Comparison of ENCODE assay signal across 8 cellular contexts in genomic region chr3:174439621-174440349, GRCh38.
A peak's percentile ranks its signal among the peaks of the same experiment; 100 is the strongest.
DNase-seq lines count a peak whose midpoint lies in the region; ATAC-seq and TF ChIP-seq lines count a peak whose summit lies in the region.

No MANE protein-coding gene starts in this region.

- H4K20me1 ChIP-seq in KMS-11 (ENCODE audit: insufficient read depth), result no peaks in the 10 kb centered on the region

- WGBS in heart right ventricle, 2 donors, result 25 to 33% methylated on average over 9 of the region's 9 CpGs

- no peak for ATAC-seq in CD4-positive, CD25-positive, alpha-beta regulatory T cell (ENCODE audit: low read depth in 2 of 2)
- peak in 6 of 8 donors; percentile 3 to 35 (median 23) for ATAC-seq in heart right ventricle
- no peak for ATAC-seq in HG03139 (IDR thresholded peaks at IDR 0.05; ENCODE audit: unreplicated experiment)

- H3K36me3 ChIP-seq in CD4-positive, CD25-positive, alpha-beta regulatory T cell (ENCODE audit: control insufficient read depth, insufficient read depth, low read length), result no peaks in the 10 kb centered on the region
- H3K36me3 ChIP-seq in KMS-11 (ENCODE audit: insufficient read depth), result no peaks in the 10 kb centered on the region
- H3K36me3 ChIP-seq in heart right ventricle, result no peaks in the 10 kb centered on the region
- no peaks in the 10 kb centered on the region for H3K36me3 ChIP-seq in effector memory CD4-positive, alpha-beta T cell (ENCODE audit: control insufficient read depth, insufficient read depth, low read length)

- no peak overlapping the region for H3K27ac ChIP-seq in CD4-positive, CD25-positive, alpha-beta regulatory T cell (ENCODE audit: insufficient read depth, low read length, poor library complexity, severe bottlenecking)
- H3K27ac ChIP-seq in KMS-11 (peak overlapping the region; percentile 86; the same call in 1 of the 2 replicates), heart right ventricle (peak overlapping the region; percentile 94 to 98 (median 98))
- H3K27ac ChIP-seq in effector memory CD4-positive, alpha-beta T cell (ENCODE audit: insufficient read depth, low read length, poor library complexity, severe bottlenecking), result no peak overlapping the region

- no peaks in the 10 kb centered on the region for H3K9me3 ChIP-seq in CD4-positive, CD25-positive, alpha-beta regulatory T cell (ENCODE audit: control insufficient read depth in 2 of 2, low read length in 2 of 2)
- no peaks in the 10 kb centered on the region for H3K9me3 ChIP-seq in heart right ventricle
- H3K9me3 ChIP-seq in effector memory CD4-positive, alpha-beta T cell (ENCODE audit: control insufficient read depth, low read length), result no peaks in the 10 kb centered on the region

- H3K79me2 ChIP-seq in KMS-11 (ENCODE audit: insufficient read depth, low read depth), result no peaks in the 10 kb centered on the region

- peaks cover 15% of the 10 kb centered on the region for H3K27me3 Mint-ChIP-seq in CD4-positive, CD25-positive, alpha-beta regulatory T cell
- H3K27me3 Mint-ChIP-seq in activated T-helper 1 cell treated with anti-CD3 and anti-CD28 coated beads, Interleukin-12 subunit alpha, Interleukin-12 subunit beta, Interleukin-2, Interleukin-4 antibody, amounts not matched to agents 30 ng/mL and 10 ng/mL and 1 ng/mL, durations not matched to agents 14 hours and 24 hours and 36 hours (ENCODE audit: insufficient read depth), result peaks cover 19% of the 10 kb centered on the region
- peaks cover 14% of the 10 kb centered on the region for H3K27me3 Mint-ChIP-seq in progenitor cell of endocrine pancreas

- peaks cover 13% of the 10 kb centered on the region for H3K27me3 ChIP-seq in CD4-positive, CD25-positive, alpha-beta regulatory T cell (ENCODE audit: control insufficient read depth, insufficient read depth, low read length)
- H3K27me3 ChIP-seq in KMS-11 (ENCODE audit: insufficient read depth, low read depth) (no peaks in the 10 kb centered on the region), heart right ventricle (peaks cover 0 to 10% (median 0%) of the 10 kb centered on the region in 7 donors)
- H3K27me3 ChIP-seq in effector memory CD4-positive, alpha-beta T cell (replicated peaks; ENCODE audit: control insufficient read depth, insufficient read depth, low read length, poor library complexity, severe bottlenecking), result peaks cover 6% of the 10 kb centered on the region

- no peaks in the 10 kb centered on the region for H3K4me1 ChIP-seq in CD4-positive, CD25-positive, alpha-beta regulatory T cell (ENCODE audit: control insufficient read depth, insufficient read depth, low read length, poor library complexity, severe bottlenecking)
- H3K4me1 ChIP-seq in KMS-11 (ENCODE audit: low read depth, poor library complexity, severe bottlenecking) (peaks cover 24% of the 10 kb centered on the region), heart right ventricle (peaks cover 0 to 39% (median 17%) of the 10 kb centered on the region in 9 donors)
- no peaks in the 10 kb centered on the region for H3K4me1 ChIP-seq in effector memory CD4-positive, alpha-beta T cell (ENCODE audit: control insufficient read depth, insufficient read depth, low read length, poor library complexity, severe bottlenecking)

- peak overlapping the region in 3 of 4 donors; percentile 42 to 54 (median 45) for H3K4me3 Mint-ChIP-seq in CD4-positive, CD25-positive, alpha-beta regulatory T cell
- peak overlapping the region; percentile 9 for H3K4me3 Mint-ChIP-seq in activated T-helper 1 cell treated with anti-CD3 and anti-CD28 coated beads, Interleukin-12 subunit alpha, Interleukin-12 subunit beta, Interleukin-2, Interleukin-4 antibody, amounts not matched to agents 30 ng/mL and 10 ng/mL and 1 ng/mL, durations not matched to agents 14 hours and 24 hours and 36 hours
- H3K4me3 Mint-ChIP-seq in progenitor cell of endocrine pancreas (ENCODE audit: low read depth), result peak overlapping the region; percentile 81

- no peak overlapping the region for H3K4me3 ChIP-seq in CD4-positive, CD25-positive, alpha-beta regulatory T cell (ENCODE audit: low read depth, low read length)
- no peak overlapping the region for H3K4me3 ChIP-seq in KMS-11 (IDR thresholded peaks at IDR 0.05; ENCODE audit: insufficient read depth, low read depth, low read length)
- H3K4me3 ChIP-seq in heart right ventricle, result peak overlapping the region; percentile 57 to 87 (median 73)
- H3K4me3 ChIP-seq in effector memory CD4-positive, alpha-beta T cell (ENCODE audit: insufficient read depth, low read depth, low read length, poor library complexity, severe bottlenecking), result no peak overlapping the region

- peak overlapping the region; percentile 83; the same call in 1 of the 2 replicates for H3K9ac ChIP-seq in KMS-11

- H3K9me3 Mint-ChIP-seq in CD4-positive, CD25-positive, alpha-beta regulatory T cell, result peaks cover 0 to 5% (median 3%) of the 10 kb centered on the region in 7 donors
- no peaks in the 10 kb centered on the region for H3K9me3 Mint-ChIP-seq in activated T-helper 1 cell treated with anti-CD3 and anti-CD28 coated beads, Interleukin-12 subunit alpha, Interleukin-12 subunit beta, Interleukin-2, Interleukin-4 antibody, amounts not matched to agents 30 ng/mL and 10 ng/mL and 1 ng/mL, durations not matched to agents 14 hours and 24 hours and 36 hours
- H3K9me3 Mint-ChIP-seq in progenitor cell of endocrine pancreas (ENCODE audit: low read depth), result no peaks in the 10 kb centered on the region

- H2AFZ ChIP-seq in KMS-11 (ENCODE audit: low read depth), result peak overlapping the region; percentile 86

- no peak overlapping the region for H3K27ac Mint-ChIP-seq in CD4-positive, CD25-positive, alpha-beta regulatory T cell
- H3K27ac Mint-ChIP-seq in activated T-helper 1 cell treated with anti-CD3 and anti-CD28 coated beads, Interleukin-12 subunit alpha, Interleukin-12 subunit beta, Interleukin-2, Interleukin-4 antibody, amounts not matched to agents 30 ng/mL and 10 ng/mL and 1 ng/mL, durations not matched to agents 14 hours and 24 hours and 36 hours, result no peak overlapping the region
- H3K27ac Mint-ChIP-seq in progenitor cell of endocrine pancreas, result peak overlapping the region; percentile 67

- intact Hi-C loops in activated T-helper 1 cell treated with anti-CD3 and anti-CD28 coated beads, Interleukin-12 subunit alpha, Interleukin-12 subunit beta, Interleukin-2, Interleukin-4 antibody, amounts not matched to agents 30 ng/mL and 10 ng/mL and 1 ng/mL, durations not matched to agents 14 hours and 24 hours and 36 hours (cut with micrococcal nuclease), result loop anchor here (5.0 kb wide), 1 partner anchor 1042 kb away; the partner anchor contains the start of gene NLGN1
- intact Hi-C loops in heart right ventricle (cut with DNase I), result no loop called here

- peaks cover 0 to 6% (median 4%) of the 10 kb centered on the region in 4 donors for H3K4me1 Mint-ChIP-seq in CD4-positive, CD25-positive, alpha-beta regulatory T cell
- H3K4me1 Mint-ChIP-seq in activated T-helper 1 cell treated with anti-CD3 and anti-CD28 coated beads, Interleukin-12 subunit alpha, Interleukin-12 subunit beta, Interleukin-2, Interleukin-4 antibody, amounts not matched to agents 30 ng/mL and 10 ng/mL and 1 ng/mL, durations not matched to agents 14 hours and 24 hours and 36 hours (ENCODE audit: low read depth), result peaks cover 10% of the 10 kb centered on the region
- peaks cover 20% of the 10 kb centered on the region for H3K4me1 Mint-ChIP-seq in progenitor cell of endocrine pancreas (ENCODE audit: low read depth)

- no peaks in the 10 kb centered on the region for H3K36me3 Mint-ChIP-seq in CD4-positive, CD25-positive, alpha-beta regulatory T cell
- H3K36me3 Mint-ChIP-seq in activated T-helper 1 cell treated with anti-CD3 and anti-CD28 coated beads, Interleukin-12 subunit alpha, Interleukin-12 subunit beta, Interleukin-2, Interleukin-4 antibody, amounts not matched to agents 30 ng/mL and 10 ng/mL and 1 ng/mL, durations not matched to agents 14 hours and 24 hours and 36 hours (ENCODE audit: low read depth), result no peaks in the 10 kb centered on the region
- no peaks in the 10 kb centered on the region for H3K36me3 Mint-ChIP-seq in progenitor cell of endocrine pancreas (ENCODE audit: insufficient read depth)

- TF ChIP-seq CTCF in KMS-11 (conservative IDR thresholded peaks at IDR 0.05; ENCODE audit: low read depth, low read length) (no peak), heart right ventricle (IDR thresholded peaks at IDR 0.05) (no peak), progenitor cell of endocrine pancreas (IDR thresholded peaks at IDR 0.05; ENCODE audit: unreplicated experiment) (no peak)

- H3K4me2 ChIP-seq in KMS-11, result peak overlapping the region; percentile 100

- DNase-seq in CD4-positive, CD25-positive, alpha-beta regulatory T cell, result no peak
- DNase-seq in activated T-helper 1 cell treated with anti-CD3 and anti-CD28 coated beads, Interleukin-12 subunit alpha, Interleukin-12 subunit beta, Interleukin-2, Interleukin-4 antibody, amounts not matched to agents 30 ng/mL and 10 ng/mL and 1 ng/mL, durations not matched to agents 14 hours and 24 hours and 36 hours (ENCODE audit: low spot score), result no peak
- DNase-seq in heart right ventricle (peak in 1 of 2 donors; percentile 22), progenitor cell of endocrine pancreas (ENCODE audit: low spot score, unreplicated experiment) (no peak)
- DNase-seq in activated CD8-positive, alpha-beta memory T cell treated with anti-CD3 and anti-CD28 coated beads, Interleukin-2, amount 50 U/mL, for 4 hours, result no peak
- no peak for DNase-seq in effector memory CD4-positive, alpha-beta T cell

Comparison
In these comparisons a context has a peak if more than half of its experiments do, and no peak if none do; other contexts are left out.
1. ATAC-seq: peak in heart right ventricle (6 of 8); none in CD4-positive, CD25-positive, alpha-beta regulatory T cell (0 of 2) and HG03139 (single experiment).
2. H3K27ac ChIP-seq: peak in KMS-11 (single experiment) and heart right ventricle (10 of 10); none in CD4-positive, CD25-positive, alpha-beta regulatory T cell (single experiment) and effector memory CD4-positive, alpha-beta T cell (single experiment).
3. H3K4me3 ChIP-seq: peak in heart right ventricle (10 of 10); none in CD4-positive, CD25-positive, alpha-beta regulatory T cell (single experiment), KMS-11 (single experiment) and effector memory CD4-positive, alpha-beta T cell (single experiment).
4. H3K4me3 Mint-ChIP-seq: peak in every context shown above with its lines; median percentile 81 in progenitor cell of endocrine pancreas; 45 in CD4-positive, CD25-positive, alpha-beta regulatory T cell; 9 in activated T-helper 1 cell treated with anti-CD3 and anti-CD28 coated beads, Interleukin-12 subunit alpha, Interleukin-12 subunit beta, Interleukin-2, Interleukin-4 antibody, amounts not matched to agents 30 ng/mL and 10 ng/mL and 1 ng/mL, durations not matched to agents 14 hours and 24 hours and 36 hours.